In the genomic region with DNA sequence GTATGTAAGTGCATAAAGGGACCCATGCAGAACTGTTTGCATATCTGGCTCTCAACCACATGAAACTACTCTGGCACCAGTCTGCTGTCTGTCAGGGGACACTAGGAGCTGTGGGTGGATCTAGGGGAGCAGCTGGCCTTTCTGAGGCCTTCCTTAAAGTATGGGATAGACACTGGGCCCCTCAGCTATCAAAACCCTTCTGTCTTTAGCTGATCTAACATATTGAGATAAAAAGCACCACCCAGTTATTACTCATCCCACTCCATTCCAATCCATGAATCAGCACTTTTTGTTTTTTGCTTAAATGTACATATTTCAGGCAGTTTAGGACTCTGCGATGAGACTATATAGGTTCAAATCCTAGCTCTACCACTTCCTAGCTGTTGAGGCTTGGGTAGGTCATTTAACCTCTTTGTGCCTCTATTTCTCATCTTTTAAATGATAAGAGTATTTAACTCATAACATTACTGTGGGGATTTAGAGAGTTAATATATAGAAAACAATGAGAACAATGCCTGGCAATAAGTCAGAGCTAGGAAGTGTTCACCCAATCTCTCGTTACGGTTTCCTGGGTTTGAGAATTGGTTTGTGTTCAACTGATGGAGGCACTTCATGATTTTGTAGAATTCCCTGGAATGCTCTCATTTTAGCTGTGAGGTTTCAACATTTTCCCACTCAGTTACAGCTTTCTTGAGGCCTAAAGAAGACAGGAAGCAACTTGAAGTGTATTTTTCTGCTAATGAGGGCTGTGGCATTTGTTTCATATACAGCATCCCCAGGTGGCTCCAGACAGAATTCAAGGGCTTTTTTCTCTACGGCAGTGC, we compare ENCODE assay signal across 14 cellular contexts.
DNase-seq lines count a peak whose midpoint lies in the region; ATAC-seq, FAIRE-seq and TF ChIP-seq lines count a peak whose summit lies in the region.
"Had no signal": no experiment of that assay in that cellular context is flagged by ENCODE, and none has a peak within 500 bp of the region (broad histone marks: within the 10 kb centered on the region; RNA-seq: fewer than 3 reads in every experiment).

No MANE protein-coding gene starts in this region.

- FAIRE-seq in endothelial cell of umbilical vein (lab: Jason Lieb, UNC), result peak; percentile 72
- FAIRE-seq in pancreas (lab: Jason Lieb, UNC), result no peak
- FAIRE-seq: GM19239 had no signal

- H4K20me1 ChIP-seq in OCI-LY3 (ENCODE audit: insufficient read depth, low read length), result no peaks in the 10 kb centered on the region
- H4K20me1 ChIP-seq in endothelial cell of umbilical vein (replicated peaks; ENCODE audit: control insufficient read depth, extremely low read depth, insufficient read depth, low read length), result no peaks in the 10 kb centered on the region

- intact Hi-C loops in endothelial cell of umbilical vein (cut with micrococcal nuclease), result loop anchor here (2.0 to 5.0 kb wide), 5 partner anchors 249 to 763 kb away; a partner anchor contains a TSS
- intact Hi-C loops in pancreas (cut with DNase I), result loop anchor here in 2 of 3 donors (10.0 kb wide), 2 partner anchors 243 to 543 kb away; no protein-coding TSS in a partner anchor

- BruUV-seq in endothelial cell of umbilical vein (replicated peaks; lab: Mats Ljungman, UMichigan), result no TSS peak

- H3K9me3 ChIP-seq in OCI-LY3 (ENCODE audit: insufficient read depth, low read length), result no peaks in the 10 kb centered on the region
- H3K9me3 ChIP-seq in endothelial cell of umbilical vein (replicated peaks; ENCODE audit: control insufficient read depth, insufficient read depth, low read length), result no peaks in the 10 kb centered on the region
- no peaks in the 10 kb centered on the region for H3K9me3 ChIP-seq in pancreas
- H3K9me3 ChIP-seq in suprapubic skin, result no peaks in the 10 kb centered on the region

- DNase-seq in endothelial cell of umbilical vein (ENCODE audit: low read depth, low spot score), result peak; percentile 48
- DNase-seq in pancreas, result no peak
- no peak for DNase-seq in suprapubic skin (ENCODE audit: low spot score in 2 of 2)
- DNase-seq in NCI-H510A (lab: John Stamatoyannopoulos, UW), result no peak
- DNase-seq: central memory CD4-positive, alpha-beta T cell; naive B cell; substantia nigra; SW 1271 had no signal

- H3K4me3 ChIP-seq in OCI-LY3 (ENCODE audit: low read length) (no peak overlapping the region), endothelial cell of umbilical vein (replicated peaks in 1 of 3; ENCODE audit: insufficient read depth in 1 of 3, low read depth in 1 of 3, low read length in 3 of 3) (no peak overlapping the region), pancreas (no peak overlapping the region), suprapubic skin (no peak overlapping the region)

- H3K27ac ChIP-seq in OCI-LY3 (ENCODE audit: low read length) (no peak overlapping the region), endothelial cell of umbilical vein (ENCODE audit: insufficient read depth, low read depth, low read length) (peak overlapping the region; percentile 59), pancreas (no peak overlapping the region), suprapubic skin (no peak overlapping the region)
- H3K27ac ChIP-seq: HL-60 had no signal

- H3K27me3 ChIP-seq in OCI-LY3 (ENCODE audit: low read depth, low read length) (no peaks in the 10 kb centered on the region), endothelial cell of umbilical vein (ENCODE audit: control insufficient read depth in 2 of 2, insufficient read depth in 2 of 2, low read length in 2 of 2) (no peaks in the 10 kb centered on the region), pancreas (no peaks in the 10 kb centered on the region), suprapubic skin (no peaks in the 10 kb centered on the region)

- dilution Hi-C loops in endothelial cell of umbilical vein (cut with MboI; ENCODE audit: extremely low pct_ligation_motif_present, low sequenced_read_pairs), result no loop called here

- peak; percentile 58 for ATAC-seq in GM18867 (IDR thresholded peaks at IDR 0.05; ENCODE audit: unreplicated experiment)
- ATAC-seq in pancreas, result peak in 3 of 4 donors; percentile 6 to 13 (median 7)
- no peak for ATAC-seq in GM18517 (IDR thresholded peaks at IDR 0.05; ENCODE audit: unreplicated experiment)
- no peak for ATAC-seq in GM18909 (IDR thresholded peaks at IDR 0.05; ENCODE audit: poor library complexity, unreplicated experiment)

- H3K9ac ChIP-seq in OCI-LY3 (ENCODE audit: low read length) (no peak overlapping the region), endothelial cell of umbilical vein (replicated peaks; ENCODE audit: extremely low read depth, insufficient read depth, low read length) (no peak overlapping the region)

- POLR2A ChIA-PET in endothelial cell of umbilical vein (lab: Charles Lee), result no interaction called here

- H3K4me2 ChIP-seq in OCI-LY3 (ENCODE audit: low read length) (peak overlapping the region; percentile 88; the same call in 1 of the 2 replicates), endothelial cell of umbilical vein (ENCODE audit: insufficient read depth, low read length) (peak overlapping the region; percentile 42)

- H3K36me3 ChIP-seq in OCI-LY3 (replicated peaks; ENCODE audit: low read depth, low read length), result no peaks in the 10 kb centered on the region
- no peaks in the 10 kb centered on the region for H3K36me3 ChIP-seq in endothelial cell of umbilical vein (ENCODE audit: control insufficient read depth in 2 of 2, extremely low read depth in 1 of 2, insufficient read depth in 2 of 2, low read length in 2 of 2)
- H3K36me3 ChIP-seq in pancreas, result no peaks in the 10 kb centered on the region
- H3K36me3 ChIP-seq in suprapubic skin, result no peaks in the 10 kb centered on the region

- 85% methylated on average over 4 of the region's 4 CpGs for WGBS in pancreas, 2 donors
- WGBS in suprapubic skin, result 58% methylated on average over 4 of the region's 4 CpGs

- H3K79me2 ChIP-seq in OCI-LY3 (ENCODE audit: low read length), result no peaks in the 10 kb centered on the region
- no peaks in the 10 kb centered on the region for H3K79me2 ChIP-seq in endothelial cell of umbilical vein (ENCODE audit: control insufficient read depth, insufficient read depth, low read length)

- CTCF ChIA-PET in endothelial cell of umbilical vein (lab: Charles Lee), result interaction anchor here (0.9 to 4.7 kb wide), 9 partner anchors 8 to 821 kb away, joined by 3 to 52 read pairs (median 4); a partner anchor contains a TSS

- H3K4me1 ChIP-seq in OCI-LY3 (ENCODE audit: low read length) (peaks cover 12% of the 10 kb centered on the region), endothelial cell of umbilical vein (ENCODE audit: control insufficient read depth, extremely low read depth, insufficient read depth, low read length) (peaks cover 31% of the 10 kb centered on the region), pancreas (peaks cover 0 to 7% (median 4%) of the 10 kb centered on the region in 3 donors), suprapubic skin (peaks cover 27% of the 10 kb centered on the region)

- TF ChIP-seq CTCF in OCI-LY3 (IDR thresholded peaks at IDR 0.05; ENCODE audit: low read depth, low read length) (no peak), endothelial cell of umbilical vein (IDR thresholded peaks at IDR 0.05; ENCODE audit: extremely low read depth in 1 of 2, insufficient read depth in 1 of 2, low read depth in 1 of 2, low read length in 2 of 2) (no peak), pancreas (IDR thresholded peaks at IDR 0.05) (no peak), suprapubic skin (IDR thresholded peaks at IDR 0.05) (no peak)

- no peak for TF ChIP-seq POLR2A in endothelial cell of umbilical vein (IDR thresholded peaks at IDR 0.05; ENCODE audit: low read depth, low read length)
- no peak for TF ChIP-seq POLR2A in suprapubic skin (IDR thresholded peaks at IDR 0.05)

- H2AFZ ChIP-seq in OCI-LY3 (ENCODE audit: low read depth, low read length), result no peak overlapping the region
- H2AFZ ChIP-seq in endothelial cell of umbilical vein (ENCODE audit: low read depth, low read length), result peak overlapping the region; percentile 91

- H3K9me1 ChIP-seq in endothelial cell of umbilical vein (replicated peaks; ENCODE audit: control insufficient read depth, extremely low read depth, insufficient read depth, low read length), result no peaks in the 10 kb centered on the region

- no peak for TF ChIP-seq EP300 in suprapubic skin (IDR thresholded peaks at IDR 0.05)

TF ChIP-seq in endothelial cell of umbilical vein, 7 proteins besides CTCF, POLR2A, EP300 and RAD21:
- peak; percentile 27 for TF ChIP-seq FOS (IDR thresholded peaks at IDR 0.05; ENCODE audit: borderline replicate concordance, insufficient read depth, low read length)
- TF ChIP-seq EZH2 (IDR thresholded peaks at IDR 0.05; ENCODE audit: borderline replicate concordance, low read depth, low read length, severe bottlenecking), result no peak

Comparison
In these comparisons a context has a peak if more than half of its experiments do, and no peak if none do; other contexts are left out.
1. ATAC-seq: peak in GM18867 (single experiment) and pancreas (3 of 4); none in GM18517 (single experiment) and GM18909 (single experiment).